Comparison of ENCODE assay signal across 1 cellular context in the genomic region with DNA sequence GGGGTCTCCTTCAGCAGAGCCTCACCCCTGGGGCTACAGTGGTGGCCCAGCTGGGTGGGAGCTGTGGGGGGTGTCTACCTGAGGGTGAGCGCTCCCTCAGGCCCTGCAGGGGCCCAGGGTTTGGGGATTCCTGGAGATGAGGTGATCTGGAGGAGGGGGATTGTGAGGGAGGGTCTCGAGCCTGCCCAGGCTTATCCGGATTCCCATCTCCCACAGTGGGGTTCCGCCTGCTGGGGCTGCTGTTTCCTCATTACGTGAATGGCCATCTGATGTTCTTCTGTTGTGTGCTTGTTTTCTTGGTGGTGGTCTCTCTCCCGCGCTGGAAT.
TF ChIP-seq lines count a peak whose summit lies in the region.

No MANE protein-coding gene starts in this region.

TF ChIP-seq in HCT116, 20 proteins besides CTCF, POLR2A, EP300 and RAD21:
- TF ChIP-seq EGR1 (IDR thresholded peaks at IDR 0.05; ENCODE audit: low read depth): no peak
- TF ChIP-seq ZFX (IDR thresholded peaks at IDR 0.05): no peak
- no peak for TF ChIP-seq SP1 (IDR thresholded peaks at IDR 0.05; ENCODE audit: low read depth)
- no peak for TF ChIP-seq SIN3A (IDR thresholded peaks at IDR 0.05; ENCODE audit: low read depth)
- no peak for TF ChIP-seq JUND (IDR thresholded peaks at IDR 0.05)
- no peak for TF ChIP-seq TCF7L2 (IDR thresholded peaks at IDR 0.05; ENCODE audit: borderline replicate concordance, extremely low read depth, insufficient read depth, insufficient read length)
- no peak for TF ChIP-seq YY1 (IDR thresholded peaks at IDR 0.05; ENCODE audit: extremely low read depth, insufficient replicate concordance, low read depth, low read length)
- TF ChIP-seq, protein P1, sequence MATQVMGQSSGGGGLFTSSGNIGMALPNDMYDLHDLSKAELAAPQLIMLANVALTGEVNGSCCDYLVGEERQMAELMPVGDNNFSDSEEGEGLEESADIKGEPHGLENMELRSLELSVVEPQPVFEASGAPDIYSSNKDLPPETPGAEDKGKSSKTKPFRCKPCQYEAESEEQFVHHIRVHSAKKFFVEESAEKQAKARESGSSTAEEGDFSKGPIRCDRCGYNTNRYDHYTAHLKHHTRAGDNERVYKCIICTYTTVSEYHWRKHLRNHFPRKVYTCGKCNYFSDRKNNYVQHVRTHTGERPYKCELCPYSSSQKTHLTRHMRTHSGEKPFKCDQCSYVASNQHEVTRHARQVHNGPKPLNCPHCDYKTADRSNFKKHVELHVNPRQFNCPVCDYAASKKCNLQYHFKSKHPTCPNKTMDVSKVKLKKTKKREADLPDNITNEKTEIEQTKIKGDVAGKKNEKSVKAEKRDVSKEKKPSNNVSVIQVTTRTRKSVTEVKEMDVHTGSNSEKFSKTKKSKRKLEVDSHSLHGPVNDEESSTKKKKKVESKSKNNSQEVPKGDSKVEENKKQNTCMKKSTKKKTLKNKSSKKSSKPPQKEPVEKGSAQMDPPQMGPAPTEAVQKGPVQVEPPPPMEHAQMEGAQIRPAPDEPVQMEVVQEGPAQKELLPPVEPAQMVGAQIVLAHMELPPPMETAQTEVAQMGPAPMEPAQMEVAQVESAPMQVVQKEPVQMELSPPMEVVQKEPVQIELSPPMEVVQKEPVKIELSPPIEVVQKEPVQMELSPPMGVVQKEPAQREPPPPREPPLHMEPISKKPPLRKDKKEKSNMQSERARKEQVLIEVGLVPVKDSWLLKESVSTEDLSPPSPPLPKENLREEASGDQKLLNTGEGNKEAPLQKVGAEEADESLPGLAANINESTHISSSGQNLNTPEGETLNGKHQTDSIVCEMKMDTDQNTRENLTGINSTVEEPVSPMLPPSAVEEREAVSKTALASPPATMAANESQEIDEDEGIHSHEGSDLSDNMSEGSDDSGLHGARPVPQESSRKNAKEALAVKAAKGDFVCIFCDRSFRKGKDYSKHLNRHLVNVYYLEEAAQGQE (IDR thresholded peaks at IDR 0.05; ENCODE audit: low read depth): no peak
- TF ChIP-seq SRF (IDR thresholded peaks at IDR 0.05; ENCODE audit: low read depth): no peak
- no peak for TF ChIP-seq POLR2AphosphoS5 (IDR thresholded peaks at IDR 0.05; ENCODE audit: low read depth, low read length)
- no peak for TF ChIP-seq ELF1 (IDR thresholded peaks at IDR 0.05; ENCODE audit: borderline replicate concordance, low read depth)
- TF ChIP-seq EZH2phosphoT487 (IDR thresholded peaks at IDR 0.05; ENCODE audit: borderline replicate concordance): no peak
- TF ChIP-seq, protein P2, sequence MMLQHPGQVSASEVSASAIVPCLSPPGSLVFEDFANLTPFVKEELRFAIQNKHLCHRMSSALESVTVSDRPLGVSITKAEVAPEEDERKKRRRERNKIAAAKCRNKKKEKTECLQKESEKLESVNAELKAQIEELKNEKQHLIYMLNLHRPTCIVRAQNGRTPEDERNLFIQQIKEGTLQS (IDR thresholded peaks at IDR 0.05): no peak
- no peak for TF ChIP-seq CBX3 (IDR thresholded peaks at IDR 0.05; ENCODE audit: low read depth)
- no peak for TF ChIP-seq FOSL1 (IDR thresholded peaks at IDR 0.05; ENCODE audit: low read depth)
- TF ChIP-seq, protein P3, sequence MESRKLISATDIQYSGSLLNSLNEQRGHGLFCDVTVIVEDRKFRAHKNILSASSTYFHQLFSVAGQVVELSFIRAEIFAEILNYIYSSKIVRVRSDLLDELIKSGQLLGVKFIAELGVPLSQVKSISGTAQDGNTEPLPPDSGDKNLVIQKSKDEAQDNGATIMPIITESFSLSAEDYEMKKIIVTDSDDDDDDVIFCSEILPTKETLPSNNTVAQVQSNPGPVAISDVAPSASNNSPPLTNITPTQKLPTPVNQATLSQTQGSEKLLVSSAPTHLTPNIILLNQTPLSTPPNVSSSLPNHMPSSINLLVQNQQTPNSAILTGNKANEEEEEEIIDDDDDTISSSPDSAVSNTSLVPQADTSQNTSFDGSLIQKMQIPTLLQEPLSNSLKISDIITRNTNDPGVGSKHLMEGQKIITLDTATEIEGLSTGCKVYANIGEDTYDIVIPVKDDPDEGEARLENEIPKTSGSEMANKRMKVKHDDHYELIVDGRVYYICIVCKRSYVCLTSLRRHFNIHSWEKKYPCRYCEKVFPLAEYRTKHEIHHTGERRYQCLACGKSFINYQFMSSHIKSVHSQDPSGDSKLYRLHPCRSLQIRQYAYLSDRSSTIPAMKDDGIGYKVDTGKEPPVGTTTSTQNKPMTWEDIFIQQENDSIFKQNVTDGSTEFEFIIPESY (IDR thresholded peaks at IDR 0.05; ENCODE audit: extremely low read depth, insufficient replicate concordance, low read length): no peak
- no peak for TF ChIP-seq ZNF274 (IDR thresholded peaks at IDR 0.05; ENCODE audit: low read depth, low read length)
- no peak for TF ChIP-seq CEBPB (IDR thresholded peaks at IDR 0.05; ENCODE audit: low read depth)
- TF ChIP-seq EZH2 (IDR thresholded peaks at IDR 0.05): no peak
